Comparison of ENCODE assay signal across 24 cellular contexts in genomic region chr10:88866454-88866853, GRCh38. TPM values are rescaled to one million over a fixed set of nuclear protein-coding genes. Genes with fewer than 3 reads are reported as not detected.
DNase-seq lines count a peak whose midpoint lies in the region; ATAC-seq, FAIRE-seq and TF ChIP-seq lines count a peak whose summit lies in the region.
"Had no signal": no experiment of that assay in that cellular context is flagged by ENCODE, and none has a peak within 500 bp of the region (broad histone marks: within the 10 kb centered on the region; RNA-seq: fewer than 3 reads in every experiment).

No MANE protein-coding gene starts in this region.

- H4K12ac ChIP-seq in trophoblast cell (ENCODE audit: low read depth, low read length), result no peak overlapping the region

- no peaks in the 10 kb centered on the region for H3K36me3 ChIP-seq in trophoblast cell (ENCODE audit: control insufficient read depth in 1 of 2, insufficient read depth in 2 of 2, low read length in 2 of 2)
- H3K36me3 ChIP-seq: BLaER1 had no signal

- H4K91ac ChIP-seq in trophoblast cell (ENCODE audit: low read depth, low read length), result no peak overlapping the region

- H2BK12ac ChIP-seq in trophoblast cell (ENCODE audit: low read length), result no peak overlapping the region

- TF ChIP-seq POLR2A in H54 (IDR thresholded peaks at IDR 0.05; ENCODE audit: low read depth, low read length), result no peak

- TF ChIP-seq CTCF in epithelial cell of esophagus (IDR thresholded peaks at IDR 0.05; ENCODE audit: insufficient read depth, low read depth, low read length, missing control alignments), result no peak

- no CpG with 5 or more reads among the region's 2 CpGs for WGBS in trophoblast cell (ENCODE audit: extremely low coverage, insufficient coverage, insufficient read length)

- no peak overlapping the region for H3K27ac Mint-ChIP-seq in stimulated activated effector memory CD8-positive, alpha-beta T cell treated with anti-CD3 and anti-CD28 coated beads, Interleukin-12 subunit alpha, Interleukin-12 subunit beta, amount 100 ng/mL, for 72 hours
- H3K27ac Mint-ChIP-seq: CD14-positive monocyte; CD4-positive, alpha-beta memory T cell; GM23338; HFFc6 had no signal

- FAIRE-seq in H54 (lab: Jason Lieb, UNC), result peak; percentile 33
- FAIRE-seq: A549, GM12892, GM18507 had no signal

- H3K23ac ChIP-seq in trophoblast cell (ENCODE audit: low read length), result no peak overlapping the region

- H3K4me1 Mint-ChIP-seq in stimulated activated effector memory CD8-positive, alpha-beta T cell treated with anti-CD3 and anti-CD28 coated beads, Interleukin-12 subunit alpha, Interleukin-12 subunit beta, amount 100 ng/mL, for 72 hours, result no peaks in the 10 kb centered on the region
- no peaks in the 10 kb centered on the region for H3K4me1 Mint-ChIP-seq in activated T-cell treated with anti-CD3 and anti-CD28 coated beads, Interleukin-2, amount 50 U/mL, for 4 hours (ENCODE audit: low read depth)
- H3K4me1 Mint-ChIP-seq: CD4-positive, alpha-beta memory T cell had no signal

- no peak overlapping the region for H3K4me2 ChIP-seq in trophoblast cell (ENCODE audit: low read length)
- H3K4me2 ChIP-seq: A549, BLaER1, GM23338 had no signal

- ATAC-seq in stimulated activated effector memory CD8-positive, alpha-beta T cell treated with anti-CD3 and anti-CD28 coated beads, Interleukin-12 subunit alpha, Interleukin-12 subunit beta, amount 100 ng/mL, for 72 hours, result no peak
- ATAC-seq in activated T-cell treated with anti-CD3 and anti-CD28 coated beads, Interleukin-2, amount 50 U/mL, for 4 hours, result no peak
- no peak for ATAC-seq in HG02588 (IDR thresholded peaks at IDR 0.05; ENCODE audit: unreplicated experiment)
- ATAC-seq: A549, GM23338, HCT116 had no signal

- H3K14ac ChIP-seq in trophoblast cell (ENCODE audit: low read length), result no peak overlapping the region

- H4K8ac ChIP-seq in trophoblast cell (ENCODE audit: low read depth, low read length), result no peak overlapping the region

- H3K79me2 ChIP-seq in trophoblast cell (ENCODE audit: control insufficient read depth, insufficient read depth, low read length, poor library complexity), result no peaks in the 10 kb centered on the region

- no peak overlapping the region for H3K18ac ChIP-seq in trophoblast cell (ENCODE audit: low read length)

- H3K9me3 ChIP-seq in trophoblast cell (ENCODE audit: insufficient read depth, low read depth, low read length), result peaks cover 2% of the 10 kb centered on the region
- H3K9me3 ChIP-seq: A549, BLaER1 had no signal

- no peak overlapping the region for H2AFZ ChIP-seq in trophoblast cell (ENCODE audit: insufficient read depth, low read length, poor library complexity)
- H2AFZ ChIP-seq: GM23338 had no signal

- no peak overlapping the region for H2AK5ac ChIP-seq in trophoblast cell (ENCODE audit: low read length)

- H3K27me3 Mint-ChIP-seq in activated T-cell treated with anti-CD3 and anti-CD28 coated beads, Interleukin-2, amount 50 U/mL, for 4 hours (ENCODE audit: low read depth), result no peaks in the 10 kb centered on the region

- H3K4ac ChIP-seq in trophoblast cell (ENCODE audit: low read depth, low read length), result no peak overlapping the region

- DNase-seq in H54 (ENCODE audit: insufficient read length, low spot score) (no peak), NCI-H446 treated with DMSO at 0.1 percent for 48 hours (lab: John Stamatoyannopoulos, UW) (peak; percentile 62), epithelial cell of esophagus (ENCODE audit: low read depth) (peak; percentile 84), trophoblast cell (peak; percentile 16 to 36)
- no peak for DNase-seq in stimulated activated effector memory CD8-positive, alpha-beta T cell treated with anti-CD3 and anti-CD28 coated beads, Interleukin-12 subunit alpha, Interleukin-12 subunit beta, amount 100 ng/mL, for 72 hours (ENCODE audit: low spot score in 2 of 2)
- DNase-seq in activated T-cell treated with anti-CD3 and anti-CD28 coated beads, Interleukin-2, amount 50 U/mL, for 4 hours, result no peak
- DNase-seq: AML-193; CD4-positive, alpha-beta memory T cell; DMS153; DMS79; GDM1; H7; HFFc6; IMR-90 had no signal

- no peaks in the 10 kb centered on the region for H3K27me3 ChIP-seq in trophoblast cell (ENCODE audit: insufficient read depth, low read length)
- H3K27me3 ChIP-seq: BLaER1 had no signal

- H3K4me1 ChIP-seq in trophoblast cell (ENCODE audit: control insufficient read depth in 1 of 2, insufficient read depth in 2 of 2, low read length in 2 of 2), result no peaks in the 10 kb centered on the region
- H3K4me1 ChIP-seq: A549, BLaER1 had no signal

- no peak overlapping the region for H3K4me3 Mint-ChIP-seq in stimulated activated effector memory CD8-positive, alpha-beta T cell treated with anti-CD3 and anti-CD28 coated beads, Interleukin-12 subunit alpha, Interleukin-12 subunit beta, amount 100 ng/mL, for 72 hours
- H3K4me3 Mint-ChIP-seq in activated T-cell treated with anti-CD3 and anti-CD28 coated beads, Interleukin-2, amount 50 U/mL, for 4 hours, result no peak overlapping the region
- H3K4me3 Mint-ChIP-seq: CD14-positive monocyte; CD4-positive, alpha-beta memory T cell; GM23338; HFFc6 had no signal

- H2BK120ac ChIP-seq in trophoblast cell (ENCODE audit: insufficient read depth, low read length, poor library complexity), result no peak overlapping the region

- H3K9me3 Mint-ChIP-seq in stimulated activated effector memory CD8-positive, alpha-beta T cell treated with anti-CD3 and anti-CD28 coated beads, Interleukin-12 subunit alpha, Interleukin-12 subunit beta, amount 100 ng/mL, for 72 hours, result no peaks in the 10 kb centered on the region
- H3K9me3 Mint-ChIP-seq in activated T-cell treated with anti-CD3 and anti-CD28 coated beads, Interleukin-2, amount 50 U/mL, for 4 hours, result no peaks in the 10 kb centered on the region
- H3K9me3 Mint-ChIP-seq: GM23338, HFFc6 had no signal

- no peak overlapping the region for H3K27ac ChIP-seq in trophoblast cell (ENCODE audit: low read depth, low read length)
- H3K27ac ChIP-seq: 22Rv1, A549, BLaER1 had no signal

- no peaks in the 10 kb centered on the region for H3K36me3 Mint-ChIP-seq in stimulated activated effector memory CD8-positive, alpha-beta T cell treated with anti-CD3 and anti-CD28 coated beads, Interleukin-12 subunit alpha, Interleukin-12 subunit beta, amount 100 ng/mL, for 72 hours
- no peaks in the 10 kb centered on the region for H3K36me3 Mint-ChIP-seq in activated T-cell treated with anti-CD3 and anti-CD28 coated beads, Interleukin-2, amount 50 U/mL, for 4 hours (ENCODE audit: insufficient read depth)
- H3K36me3 Mint-ChIP-seq: CD14-positive monocyte; CD4-positive, alpha-beta memory T cell had no signal

- no peak overlapping the region for H3K9ac ChIP-seq in trophoblast cell (ENCODE audit: low read length)
- H3K9ac ChIP-seq: BLaER1 had no signal

- H3K79me1 ChIP-seq in trophoblast cell (ENCODE audit: low read length), result no peaks in the 10 kb centered on the region

- H2BK5ac ChIP-seq in trophoblast cell (ENCODE audit: low read depth, low read length, poor library complexity), result no peak overlapping the region

- no peak overlapping the region for H3K4me3 ChIP-seq in epithelial cell of esophagus (ENCODE audit: low read length)
- no peak overlapping the region for H3K4me3 ChIP-seq in trophoblast cell (ENCODE audit: low read depth, low read length)
- H3K4me3 ChIP-seq: A549, BLaER1, GM23338 had no signal

RNA-seq across cellular contexts. Expression of gene STAMBPL1, which starts 13.6 kb away (rescaled TPM):
- polyA plus RNA-seq in trophoblast cell (2013), result 0.03 TPM in 2 replicates
- 10 to 100 TPM; 15.1 to 24.7 (median 19.4) TPM for total RNA-seq in activated T-cell treated with anti-CD3 and anti-CD28 coated beads, Interleukin-2, amount 50 U/mL, for 4 hours

RNA-seq across cellular contexts. Expression of gene ANKRD22, which starts 14.8 kb away (rescaled TPM):
- 0.03 and 0.10 TPM in 2 replicates for polyA plus RNA-seq in trophoblast cell (2013)
- under 1 TPM in 1 of 3 donors, not detected in 2; 0.24 TPM for total RNA-seq in activated T-cell treated with anti-CD3 and anti-CD28 coated beads, Interleukin-2, amount 50 U/mL, for 4 hours
- total RNA-seq: Daoy, GM23338, H7, HFFc6, IMR-90 had no signal
- polyA plus RNA-seq: CD4-positive, alpha-beta memory T cell; GM23338; IMR-90 had no signal

Comparison
In these comparisons a context has a peak if more than half of its experiments do, and no peak if none do; other contexts are left out.
1. DNase-seq: peak in NCI-H446 treated with DMSO at 0.1 percent for 48 hours (single experiment), epithelial cell of esophagus (single experiment) and trophoblast cell (2 of 2); none in H54 (single experiment), stimulated activated effector memory CD8-positive, alpha-beta T cell treated with anti-CD3 and anti-CD28 coated beads, Interleukin-12 subunit alpha, Interleukin-12 subunit beta, amount 100 ng/mL, for 72 hours (0 of 2) and activated T-cell treated with anti-CD3 and anti-CD28 coated beads, Interleukin-2, amount 50 U/mL, for 4 hours (single experiment).